Comparison of ENCODE assay signal across 2 cellular contexts in the genomic region with DNA sequence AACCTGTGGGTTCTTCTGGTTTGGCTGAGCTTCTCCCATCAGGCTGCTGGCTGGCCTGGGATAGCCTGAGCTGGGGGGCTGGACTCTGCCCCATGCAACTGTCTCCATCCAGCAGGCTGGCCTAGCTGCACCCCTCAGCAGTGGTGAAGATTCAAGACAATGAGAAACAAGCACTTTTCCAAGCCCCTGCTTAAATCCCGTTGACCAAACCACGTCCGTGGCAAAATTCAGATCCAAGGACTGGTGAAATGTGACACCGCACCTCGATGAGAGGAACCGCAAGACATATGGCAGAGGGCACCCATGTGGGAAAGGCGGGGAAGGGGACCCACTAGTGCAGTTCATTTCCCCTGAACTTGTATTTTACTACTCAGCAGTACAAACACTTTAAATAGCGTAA.
TF ChIP-seq lines count a peak whose summit lies in the region.

No MANE protein-coding gene starts in this region.

TF ChIP-seq in GM23338, 12 proteins besides CTCF, POLR2A, EP300 and RAD21:
- TF ChIP-seq ZNF462 (CRISPR knock-in tag; IDR thresholded peaks at IDR 0.05) (no peak), JUNB (IDR thresholded peaks at IDR 0.05; ENCODE audit: unreplicated experiment) (no peak), EZH2phosphoT487 (IDR thresholded peaks at IDR 0.05; ENCODE audit: unreplicated experiment) (no peak), ZNF331 (CRISPR knock-in tag; IDR thresholded peaks at IDR 0.05; ENCODE audit: low read depth) (no peak), NANOG (IDR thresholded peaks at IDR 0.05; ENCODE audit: borderline replicate concordance) (no peak), ZNF114 (CRISPR knock-in tag; IDR thresholded peaks at IDR 0.05) (no peak), CREB1 (CRISPR knock-in tag; IDR thresholded peaks at IDR 0.05; ENCODE audit: low read depth) (no peak), STAT1 (IDR thresholded peaks at IDR 0.05; ENCODE audit: unreplicated experiment) (no peak), POLR2AphosphoS5 (IDR thresholded peaks at IDR 0.05; ENCODE audit: low read depth) (no peak), ETS1 (IDR thresholded peaks at IDR 0.05) (no peak)

TF ChIP-seq in H1, 55 proteins besides CTCF, POLR2A, EP300 and RAD21:
- TF ChIP-seq SIN3A (conservative IDR thresholded peaks at IDR 0.05 in 1 of 2, IDR thresholded peaks at IDR 0.05 in 1 of 2; ENCODE audit: low read depth in 1 of 2, low read length in 2 of 2), result no peak
- no peak for TF ChIP-seq SUZ12 (IDR thresholded peaks at IDR 0.05; ENCODE audit: low read length)
- TF ChIP-seq, protein P1, sequence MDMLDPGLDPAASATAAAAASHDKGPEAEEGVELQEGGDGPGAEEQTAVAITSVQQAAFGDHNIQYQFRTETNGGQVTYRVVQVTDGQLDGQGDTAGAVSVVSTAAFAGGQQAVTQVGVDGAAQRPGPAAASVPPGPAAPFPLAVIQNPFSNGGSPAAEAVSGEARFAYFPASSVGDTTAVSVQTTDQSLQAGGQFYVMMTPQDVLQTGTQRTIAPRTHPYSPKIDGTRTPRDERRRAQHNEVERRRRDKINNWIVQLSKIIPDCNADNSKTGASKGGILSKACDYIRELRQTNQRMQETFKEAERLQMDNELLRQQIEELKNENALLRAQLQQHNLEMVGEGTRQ (IDR thresholded peaks at IDR 0.05; ENCODE audit: low read length), result no peak
- no peak for TF ChIP-seq BACH1 (IDR thresholded peaks at IDR 0.05; ENCODE audit: low read length)
- no peak for TF ChIP-seq YY1 (IDR thresholded peaks at IDR 0.05; ENCODE audit: low read depth, low read length)
- TF ChIP-seq SP1 (IDR thresholded peaks at IDR 0.05; ENCODE audit: low read depth, low read length), result no peak
- no peak for TF ChIP-seq RNF2 (IDR thresholded peaks at IDR 0.05; ENCODE audit: borderline replicate concordance, low read depth, low read length, missing control alignments, poor library complexity, severe bottlenecking)
- no peak for TF ChIP-seq RBBP5 (IDR thresholded peaks at IDR 0.05; ENCODE audit: borderline replicate concordance, low read depth, low read length)
- TF ChIP-seq ASH2L (IDR thresholded peaks at IDR 0.05; ENCODE audit: low read length), result no peak
- TF ChIP-seq GABPA (IDR thresholded peaks at IDR 0.05; ENCODE audit: borderline replicate concordance, insufficient read depth, low read length), result no peak
- no peak for TF ChIP-seq BCL11A (IDR thresholded peaks at IDR 0.05; ENCODE audit: low read depth in 2 of 2, low read length in 2 of 2)
- TF ChIP-seq, protein P2, sequence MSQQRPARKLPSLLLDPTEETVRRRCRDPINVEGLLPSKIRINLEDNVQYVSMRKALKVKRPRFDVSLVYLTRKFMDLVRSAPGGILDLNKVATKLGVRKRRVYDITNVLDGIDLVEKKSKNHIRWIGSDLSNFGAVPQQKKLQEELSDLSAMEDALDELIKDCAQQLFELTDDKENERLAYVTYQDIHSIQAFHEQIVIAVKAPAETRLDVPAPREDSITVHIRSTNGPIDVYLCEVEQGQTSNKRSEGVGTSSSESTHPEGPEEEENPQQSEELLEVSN (IDR thresholded peaks at IDR 0.05), result no peak
- TF ChIP-seq JUN (IDR thresholded peaks at IDR 0.05; ENCODE audit: low read depth, low read length), result no peak
- TF ChIP-seq SAP30 (IDR thresholded peaks at IDR 0.05; ENCODE audit: insufficient read depth, insufficient replicate concordance, low read length), result no peak
- TF ChIP-seq TAF1 (IDR thresholded peaks at IDR 0.05; ENCODE audit: low read depth, low read length), result no peak
- no peak for TF ChIP-seq SIX5 (IDR thresholded peaks at IDR 0.05; ENCODE audit: low read depth, low read length)
- TF ChIP-seq POU5F1 (IDR thresholded peaks at IDR 0.05; ENCODE audit: low read depth, low read length), result no peak
- no peak for TF ChIP-seq SRF (IDR thresholded peaks at IDR 0.05; ENCODE audit: low read depth, low read length)
- no peak for TF ChIP-seq EGR1 (IDR thresholded peaks at IDR 0.05; ENCODE audit: borderline replicate concordance, low read depth, low read length)
